ENCODE assay signal across 14 cellular contexts in the genomic region with DNA sequence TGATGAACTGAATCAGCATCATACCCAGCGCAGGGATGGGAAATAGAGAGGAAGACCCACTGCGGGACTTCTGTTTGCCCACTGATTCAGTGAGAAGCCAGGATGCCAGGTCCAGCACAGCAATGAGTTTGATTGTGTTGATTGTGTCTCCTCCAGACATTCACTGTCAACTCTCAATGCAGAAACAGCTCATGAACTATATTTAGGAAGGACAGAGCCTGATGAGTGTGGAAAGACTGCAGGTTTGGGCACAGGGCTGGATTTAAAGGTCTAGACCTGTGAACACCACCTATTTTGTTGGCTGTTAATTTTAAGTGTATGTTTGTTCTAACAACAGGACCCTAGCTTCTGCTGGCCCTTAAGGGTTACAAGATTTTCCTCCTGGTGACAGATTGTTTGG.
DNase-seq lines count a peak whose midpoint lies in the region; ATAC-seq and TF ChIP-seq lines count a peak whose summit lies in the region.
"Had no signal": no experiment of that assay in that cellular context is flagged by ENCODE, and none has a peak within 500 bp of the region (broad histone marks: within the 10 kb centered on the region; RNA-seq: fewer than 3 reads in every experiment).

No MANE protein-coding gene starts in this region.

- dilution Hi-C loops in IMR-90 (cut with HindIII; ENCODE audit: low sequenced_read_pairs, unreplicated experiment): no loop called here

- H3F3A ChIP-seq in smooth muscle cell (ENCODE audit: low read depth): no peaks in the 10 kb centered on the region

- WGBS in IMR-90 (ENCODE audit: extremely low coverage in 2 of 2, insufficient read length in 1 of 2), 2 experiments: no CpG with 5 or more reads among the region's 2 CpGs
- 88% methylated on average over 2 of the region's 2 CpGs for WGBS in smooth muscle cell (ENCODE audit: low lambda C conversion rate)

- H2BK120ac ChIP-seq in IMR-90 (ENCODE audit: low read depth, low read length): no peak overlapping the region

- H3K56ac ChIP-seq in IMR-90 (ENCODE audit: extremely low read depth, insufficient read depth, low read length): no peak overlapping the region

- no peak for DNase-seq in T-helper 2 cell treated with Interferon-gamma antibody and Interleukin-4, amounts not matched to agents 5 μg/mL and 100 μg/mL, for 36 hours (ENCODE audit: low spot score)
- no peak for DNase-seq in T-helper 2 cell
- no peak for DNase-seq in IMR-90
- no peak for DNase-seq in left ventricle myocardium superior
- no peak for DNase-seq in smooth muscle cell (lab: John Stamatoyannopoulos, UW; ENCODE audit: unreplicated experiment)
- no peak for DNase-seq in NCI-H128 (lab: John Stamatoyannopoulos, UW; ENCODE audit: unreplicated experiment)
- DNase-seq in activated CD4-positive, alpha-beta T cell treated with anti-CD3 and anti-CD28 coated beads for 4 hours: no peak
- no peak for DNase-seq in activated CD4-positive, alpha-beta memory T cell treated with anti-CD3 and anti-CD28 coated beads for 36 hours
- DNase-seq: Calu3; GDM1; NK-92 treated with Interleukin-12 subunit alpha and Interleukin-12 subunit beta, amount 100 ng/mL, for 24 hours; OCI-M1 had no signal

- H2AK9ac ChIP-seq in IMR-90 (replicated peaks; ENCODE audit: low read depth, low read length, poor library complexity): no peak overlapping the region

- in situ Hi-C loops in IMR-90 (cut with MboI; ENCODE audit: low sequenced_read_pairs): loop anchor here (5.0 to 10.0 kb wide), 3 partner anchors 378 to 603 kb away; no protein-coding TSS in a partner anchor

- H3K4ac ChIP-seq in IMR-90 (ENCODE audit: low read depth, low read length): no peak overlapping the region

- no peak overlapping the region; the same call in 1 of the 2 replicates for H2AK5ac ChIP-seq in IMR-90 (ENCODE audit: low read depth, low read length)

- H3K23ac ChIP-seq in IMR-90 (ENCODE audit: low read depth, low read length): no peak overlapping the region

- H3K79me1 ChIP-seq in IMR-90 (ENCODE audit: low read depth in 1 of 2, low read length in 2 of 2): no peaks in the 10 kb centered on the region

- H3K9me3 ChIP-seq in IMR-90 (ENCODE audit: control insufficient read depth, insufficient read depth, low read length) (peaks cover 2% of the 10 kb centered on the region; the same call in 1 of the 2 replicates), smooth muscle cell (replicated peaks; ENCODE audit: low read depth) (no peaks in the 10 kb centered on the region)

- H3K4me1 Mint-ChIP-seq in T-helper 2 cell treated with Interferon-gamma antibody and Interleukin-4, amounts not matched to agents 5 μg/mL and 100 μg/mL, for 36 hours (ENCODE audit: low read depth): peaks cover 45% of the 10 kb centered on the region
- H3K4me1 Mint-ChIP-seq in activated CD4-positive, alpha-beta memory T cell treated with anti-CD3 and anti-CD28 coated beads for 36 hours (ENCODE audit: low read depth): peaks cover 22% of the 10 kb centered on the region

- no peak overlapping the region for H3K14ac ChIP-seq in IMR-90 (replicated peaks; ENCODE audit: low read depth, low read length)

- H3K36me3 ChIP-seq in IMR-90 (ENCODE audit: control insufficient read depth, insufficient read depth, low read length) (no peaks in the 10 kb centered on the region), smooth muscle cell (ENCODE audit: low read depth) (no peaks in the 10 kb centered on the region)

- TF ChIP-seq POLR2A in IMR-90 (IDR thresholded peaks at IDR 0.05; ENCODE audit: low read depth, low read length): no peak

- no peak overlapping the region for H4K8ac ChIP-seq in IMR-90 (ENCODE audit: low read depth in 2 of 2, low read length in 2 of 2)

- H3K4me2 ChIP-seq in IMR-90 (ENCODE audit: low read depth, low read length) (no peak overlapping the region), smooth muscle cell (no peak overlapping the region)

- no TSS peak for BruUV-seq in IMR-90 (replicated peaks; lab: Mats Ljungman, UMichigan)

- peak overlapping the region; percentile 7; the same call in 1 of the 2 replicates for H4K91ac ChIP-seq in IMR-90 (ENCODE audit: insufficient read depth, low read depth, low read length)

- H3K4me1 ChIP-seq in IMR-90 (ENCODE audit: control insufficient read depth, insufficient read depth, low read length) (peaks cover 3% of the 10 kb centered on the region), smooth muscle cell (ENCODE audit: low read depth) (no peaks in the 10 kb centered on the region)

- H3K9me1 ChIP-seq in IMR-90 (ENCODE audit: insufficient read depth, low read length): no peaks in the 10 kb centered on the region

- H2AFZ ChIP-seq in IMR-90 (replicated peaks; ENCODE audit: low read length, poor library complexity): no peak overlapping the region
- H2AFZ ChIP-seq in smooth muscle cell (ENCODE audit: low read depth): peak overlapping the region; percentile 42
- H2AFZ ChIP-seq: GM23248 had no signal

- H3K9ac ChIP-seq in IMR-90 (ENCODE audit: low read depth, low read length) (no peak overlapping the region), smooth muscle cell (ENCODE audit: low read depth) (no peak overlapping the region)
- H3K9ac ChIP-seq: GM23248 had no signal

- no peak overlapping the region for H2BK5ac ChIP-seq in IMR-90 (ENCODE audit: low read depth, low read length, poor library complexity, severe bottlenecking)

- H3K27me3 Mint-ChIP-seq in T-helper 2 cell treated with Interferon-gamma antibody and Interleukin-4, amounts not matched to agents 5 μg/mL and 100 μg/mL, for 36 hours (ENCODE audit: low read depth): peaks cover 14% of the 10 kb centered on the region
- peaks cover 3% of the 10 kb centered on the region for H3K27me3 Mint-ChIP-seq in activated CD4-positive, alpha-beta memory T cell treated with anti-CD3 and anti-CD28 coated beads for 36 hours

- no peak overlapping the region; the same call in 1 of the 2 replicates for H3K18ac ChIP-seq in IMR-90 (ENCODE audit: low read depth, low read length)

- H3K27me3 ChIP-seq in IMR-90 (ENCODE audit: control insufficient read depth, insufficient read depth, low read length) (peaks cover 3% of the 10 kb centered on the region; the same call in 1 of the 2 replicates), smooth muscle cell (ENCODE audit: low read depth) (no peaks in the 10 kb centered on the region)

- H3K27ac ChIP-seq in IMR-90 (ENCODE audit: insufficient read depth, low read length) (no peak overlapping the region), smooth muscle cell (ENCODE audit: low read depth) (no peak overlapping the region)
- H3K27ac ChIP-seq: GM23248 had no signal

- intact Hi-C loops in IMR-90 (cut with micrococcal nuclease) (loop anchor here (1.0 kb wide), 1 partner anchor 105 kb away; the partner anchor contains the start of gene TNIK), left ventricle myocardium superior (cut with micrococcal nuclease) (loop anchor here (5.0 kb wide), 2 partner anchors 513 to 603 kb away; no protein-coding TSS in a partner anchor)
- intact Hi-C loops in activated CD4-positive, alpha-beta memory T cell treated with anti-CD3 and anti-CD28 coated beads for 36 hours (cut with micrococcal nuclease): loop anchor here (5.0 kb wide), 1 partner anchor 207 kb away; no protein-coding TSS in a partner anchor

- H2BK15ac ChIP-seq in IMR-90 (ENCODE audit: low read depth, low read length): peak overlapping the region; percentile 64; the same call in 1 of the 3 replicates

- no peak for ATAC-seq in IMR-90 (ENCODE audit: low read depth)
- ATAC-seq in left ventricle myocardium superior: peak; percentile 85
- ATAC-seq: K562 had no signal

- H2BK20ac ChIP-seq in IMR-90 (ENCODE audit: low read depth, low read length): no peak overlapping the region

- H3K9me3 Mint-ChIP-seq in T-helper 2 cell treated with Interferon-gamma antibody and Interleukin-4, amounts not matched to agents 5 μg/mL and 100 μg/mL, for 36 hours: peaks cover 6% of the 10 kb centered on the region
- H3K9me3 Mint-ChIP-seq in activated CD4-positive, alpha-beta memory T cell treated with anti-CD3 and anti-CD28 coated beads for 36 hours: no peaks in the 10 kb centered on the region

- CTCF ChIA-PET in IMR-90 (lab: Yijun Ruan, JAX): interaction anchor here (0.9 to 2.3 kb wide), 4 partner anchors 207 to 603 kb away, joined by 3 to 11 read pairs (median 6); no protein-coding TSS in a partner anchor
- CTCF ChIA-PET in activated CD4-positive, alpha-beta memory T cell treated with anti-CD3 and anti-CD28 coated beads for 36 hours (lab: Charles Lee): interaction anchor here (0.7 to 3.2 kb wide), 16 partner anchors 9 to 776 kb away, joined by 3 to 55 read pairs (median 4); no protein-coding TSS in a partner anchor

- H3K4me3 ChIP-seq in IMR-90 (ENCODE audit: insufficient read depth, low read depth, low read length): no peak overlapping the region
- no peak overlapping the region for H3K4me3 ChIP-seq in smooth muscle cell
- H3K4me3 ChIP-seq: GM23248, K562 had no signal

- POLR2A ChIA-PET in IMR-90 (lab: Charles Lee; ENCODE audit: unreplicated experiment): no interaction called here
- POLR2A ChIA-PET in activated CD4-positive, alpha-beta memory T cell treated with anti-CD3 and anti-CD28 coated beads for 36 hours (lab: Charles Lee): no interaction called here

- no peak overlapping the region for H3K4me3 Mint-ChIP-seq in T-helper 2 cell treated with Interferon-gamma antibody and Interleukin-4, amounts not matched to agents 5 μg/mL and 100 μg/mL, for 36 hours
- no peak overlapping the region for H3K4me3 Mint-ChIP-seq in activated CD4-positive, alpha-beta memory T cell treated with anti-CD3 and anti-CD28 coated beads for 36 hours

- H4K5ac ChIP-seq in IMR-90 (ENCODE audit: low read depth, low read length): no peak overlapping the region

- TF ChIP-seq CTCF in IMR-90 (conservative IDR thresholded peaks at IDR 0.05; ENCODE audit: low read depth, low read length) (no peak), smooth muscle cell (IDR thresholded peaks at IDR 0.05; ENCODE audit: borderline replicate concordance, insufficient read depth, poor library complexity, severe bottlenecking) (no peak)

- TF ChIP-seq RAD21 in IMR-90 (IDR thresholded peaks at IDR 0.05; ENCODE audit: low read length): no peak

- H3K27ac Mint-ChIP-seq in T-helper 2 cell treated with Interferon-gamma antibody and Interleukin-4, amounts not matched to agents 5 μg/mL and 100 μg/mL, for 36 hours: peak overlapping the region; percentile 69
- H3K27ac Mint-ChIP-seq in activated CD4-positive, alpha-beta memory T cell treated with anti-CD3 and anti-CD28 coated beads for 36 hours: no peak overlapping the region

- H4K20me1 ChIP-seq in IMR-90 (ENCODE audit: insufficient read depth, low read length) (no peaks in the 10 kb centered on the region), smooth muscle cell (ENCODE audit: low read depth) (no peaks in the 10 kb centered on the region)

- H3K79me2 ChIP-seq in smooth muscle cell (ENCODE audit: low read depth): no peaks in the 10 kb centered on the region

- peaks cover 10% of the 10 kb centered on the region for H3K36me3 Mint-ChIP-seq in T-helper 2 cell treated with Interferon-gamma antibody and Interleukin-4, amounts not matched to agents 5 μg/mL and 100 μg/mL, for 36 hours (ENCODE audit: low read depth)
- no peaks in the 10 kb centered on the region for H3K36me3 Mint-ChIP-seq in activated CD4-positive, alpha-beta memory T cell treated with anti-CD3 and anti-CD28 coated beads for 36 hours

TF ChIP-seq in IMR-90, 13 proteins besides CTCF, POLR2A, EP300 and RAD21 (continues in another document):
- TF ChIP-seq CEBPB (IDR thresholded peaks at IDR 0.05; ENCODE audit: low read depth, low read length) (no peak), RFX5 (IDR thresholded peaks at IDR 0.05; ENCODE audit: low read depth, low read length) (no peak), SMC3 (IDR thresholded peaks at IDR 0.05; ENCODE audit: low read depth, low read length) (no peak)
